ENCODE assay signal across 5 cellular contexts in the genomic region with DNA sequence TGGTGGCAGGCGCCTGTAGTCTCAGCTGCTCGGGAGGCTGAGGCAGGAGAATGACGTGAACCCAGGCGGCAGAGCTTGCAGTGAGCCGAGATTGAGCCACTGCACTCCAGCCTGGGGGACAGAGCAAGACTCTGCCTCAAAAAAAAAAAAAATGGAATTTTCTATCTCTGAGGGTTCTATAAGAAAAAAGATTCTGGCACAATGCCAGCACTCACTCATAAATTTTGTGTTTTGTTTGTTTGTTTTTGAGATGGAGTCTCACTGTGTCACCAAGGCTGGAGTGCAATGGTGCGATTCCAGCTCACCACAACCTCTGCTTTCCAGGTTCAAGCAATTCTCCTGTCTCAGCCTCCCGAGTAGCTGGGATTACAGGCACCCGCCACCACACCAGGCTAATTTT. TPM values are rescaled to one million over a fixed set of nuclear protein-coding genes. Genes with fewer than 3 reads are reported as not detected.
"Had no signal": no experiment of that assay in that cellular context is flagged by ENCODE, and none has a peak within 500 bp of the region (broad histone marks: within the 10 kb centered on the region; RNA-seq: fewer than 3 reads in every experiment).

No MANE protein-coding gene starts in this region.

RNA-seq across cellular contexts. Expression of a gene that starts 38.1 kb away (rescaled TPM):
- total RNA-seq: left lobe of liver; liver; naive thymus-derived CD8-positive, alpha-beta T cell had no signal
- polyA plus RNA-seq: immature natural killer cell; mammary epithelial cell; naive thymus-derived CD8-positive, alpha-beta T cell had no signal
